Comparison of ENCODE assay signal across 11 cellular contexts in genomic region chr9:122218885-122219855, GRCh38.
A peak's percentile ranks its signal among the peaks of the same experiment; 100 is the strongest.
DNase-seq lines count a peak whose midpoint lies in the region; ATAC-seq lines count a peak whose summit lies in the region.
"Had no signal": no experiment of that assay in that cellular context is flagged by ENCODE, and none has a peak within 500 bp of the region (broad histone marks: within the 10 kb centered on the region; RNA-seq: fewer than 3 reads in every experiment).

No MANE protein-coding gene starts in this region.

- DNase-seq in T-helper 2 cell treated with Interferon-gamma antibody and Interleukin-4, amounts not matched to agents 5 μg/mL and 100 μg/mL, for 36 hours (ENCODE audit: low spot score), result no peak
- DNase-seq in T-helper 2 cell (no peak), iPS DF 6.9 (ENCODE audit: low read depth, low spot score) (no peak), skeletal muscle cell (ENCODE audit: low read depth) (no peak), NCI-H526 (lab: John Stamatoyannopoulos, UW) (no peak)
- no peak for DNase-seq in effector CD8-positive, alpha-beta T cell (lab: John Stamatoyannopoulos, UW)
- DNase-seq: effector CD4-positive, alpha-beta T cell had no signal

- no peak for ATAC-seq in GM21576 (IDR thresholded peaks at IDR 0.05; ENCODE audit: unreplicated experiment)

- H3K36me3 ChIP-seq in iPS DF 6.9 (ENCODE audit: control insufficient read depth, insufficient read depth, low read length), result no peaks in the 10 kb centered on the region
- H3K36me3 ChIP-seq: SJSA1 had no signal

- H3K36me3 Mint-ChIP-seq in T-helper 2 cell treated with Interferon-gamma antibody and Interleukin-4, amounts not matched to agents 5 μg/mL and 100 μg/mL, for 36 hours (ENCODE audit: low read depth), result no peaks in the 10 kb centered on the region
- H3K36me3 Mint-ChIP-seq in activated naive CD8-positive, alpha-beta T cell, result peaks cover 2% of the 10 kb centered on the region

- H3K4me1 Mint-ChIP-seq in T-helper 2 cell treated with Interferon-gamma antibody and Interleukin-4, amounts not matched to agents 5 μg/mL and 100 μg/mL, for 36 hours (ENCODE audit: low read depth), result peaks cover 32% of the 10 kb centered on the region
- peaks cover 27% of the 10 kb centered on the region for H3K4me1 Mint-ChIP-seq in activated naive CD8-positive, alpha-beta T cell (ENCODE audit: low read depth)

- H3K4me1 ChIP-seq in iPS DF 6.9 (ENCODE audit: control insufficient read depth, insufficient read depth, low read length), result peaks cover 9% of the 10 kb centered on the region
- H3K4me1 ChIP-seq: SJSA1 had no signal

- no peak overlapping the region for H3K27ac Mint-ChIP-seq in T-helper 2 cell treated with Interferon-gamma antibody and Interleukin-4, amounts not matched to agents 5 μg/mL and 100 μg/mL, for 36 hours
- H3K27ac Mint-ChIP-seq in activated naive CD8-positive, alpha-beta T cell, result no peak overlapping the region

- H3K4me3 Mint-ChIP-seq in T-helper 2 cell treated with Interferon-gamma antibody and Interleukin-4, amounts not matched to agents 5 μg/mL and 100 μg/mL, for 36 hours, result peak overlapping the region; percentile 72
- H3K4me3 Mint-ChIP-seq in activated naive CD8-positive, alpha-beta T cell, result peak overlapping the region; percentile 79

- no peak overlapping the region for H3K27ac ChIP-seq in iPS DF 6.9 (ENCODE audit: low read length)
- H3K27ac ChIP-seq: SJSA1, skin epidermis had no signal

- H3K4me3 ChIP-seq in iPS DF 6.9 (ENCODE audit: low read length) (peak overlapping the region; percentile 19), skeletal muscle cell (ENCODE audit: low read depth, low read length) (peak overlapping the region; percentile 28)
- H3K4me3 ChIP-seq: SJSA1 had no signal

- H3K9me3 ChIP-seq in iPS DF 6.9 (ENCODE audit: control insufficient read depth, insufficient read depth, low read length), result no peaks in the 10 kb centered on the region
- H3K9me3 ChIP-seq: SJSA1 had no signal

- no CpG with 5 or more reads among the region's 62 CpGs for WGBS in iPS DF 6.9 (ENCODE audit: insufficient coverage, insufficient read length)

- peaks cover 89% of the 10 kb centered on the region for H3K27me3 ChIP-seq in iPS DF 6.9 (ENCODE audit: control insufficient read depth, insufficient read depth, low read length)
- H3K27me3 ChIP-seq: SJSA1 had no signal

- H3K9me3 Mint-ChIP-seq in T-helper 2 cell treated with Interferon-gamma antibody and Interleukin-4, amounts not matched to agents 5 μg/mL and 100 μg/mL, for 36 hours, result no peaks in the 10 kb centered on the region
- no peaks in the 10 kb centered on the region for H3K9me3 Mint-ChIP-seq in activated naive CD8-positive, alpha-beta T cell (ENCODE audit: low read depth)

- peaks cover 84% of the 10 kb centered on the region for H3K27me3 Mint-ChIP-seq in T-helper 2 cell treated with Interferon-gamma antibody and Interleukin-4, amounts not matched to agents 5 μg/mL and 100 μg/mL, for 36 hours (ENCODE audit: low read depth)
- H3K27me3 Mint-ChIP-seq in activated naive CD8-positive, alpha-beta T cell, result peaks cover 51% of the 10 kb centered on the region
